ENCODE assay signal across 13 cellular contexts in genomic region chr12:87687362-87687761, GRCh38.
DNase-seq lines count a peak whose midpoint lies in the region; ATAC-seq, FAIRE-seq and TF ChIP-seq lines count a peak whose summit lies in the region.
"Had no signal": no experiment of that assay in that cellular context is flagged by ENCODE, and none has a peak within 500 bp of the region (broad histone marks: within the 10 kb centered on the region; RNA-seq: fewer than 3 reads in every experiment).

No MANE protein-coding gene starts in this region.

- ATAC-seq in body of pancreas = peak; percentile 52
- ATAC-seq: foreskin keratinocyte had no signal

- no peaks in the 10 kb centered on the region for H3K27me3 Mint-ChIP-seq in activated T-cell treated with anti-CD3 and anti-CD28 coated beads, Interleukin-2, amount 50 U/mL, for 24 hours
- no peaks in the 10 kb centered on the region for H3K27me3 Mint-ChIP-seq in activated CD4-positive, alpha-beta memory T cell treated with anti-CD3 and anti-CD28 coated beads, Interleukin-2, amount 10 ng/mL, durations not matched to agents 7 days and 5 days
- no peaks in the 10 kb centered on the region for H3K27me3 Mint-ChIP-seq in CD8-positive, alpha-beta memory T cell
- H3K27me3 Mint-ChIP-seq: IgD-negative memory B cell had no signal

- H3K4me1 ChIP-seq in body of pancreas (no peaks in the 10 kb centered on the region), kidney (ENCODE audit: control insufficient read depth in 1 of 2, insufficient read depth in 1 of 2, low read depth in 1 of 2, low read length in 2 of 2) (no peaks in the 10 kb centered on the region)
- H3K4me1 ChIP-seq in CD8-positive, alpha-beta memory T cell (ENCODE audit: insufficient read depth, low read length) = no peaks in the 10 kb centered on the region
- H3K4me1 ChIP-seq: foreskin keratinocyte had no signal

- no peak for TF ChIP-seq POLR2A in body of pancreas (IDR thresholded peaks at IDR 0.05)

- H3K4me3 ChIP-seq in body of pancreas = no peak overlapping the region
- H3K4me3 ChIP-seq in kidney (ENCODE audit: low read length in 2 of 2) = no peak overlapping the region
- no peak overlapping the region for H3K4me3 ChIP-seq in CD8-positive, alpha-beta memory T cell (ENCODE audit: low read length)

- DNase-seq in HTR-8/SVneo (ENCODE audit: insufficient read length, low spot score) (peak; percentile 9), body of pancreas (peak in 3 of 4 donors; percentile 6 to 19 (median 9)), kidney (peak; percentile 39), smooth muscle cell of the brain vasculature (ENCODE audit: low read depth, low spot score) (peak; percentile 2), NCI-H2081 treated with DMSO at 0.1 percent for 48 hours (lab: John Stamatoyannopoulos, UW) (no peak)
- no peak for DNase-seq in activated T-cell treated with anti-CD3 and anti-CD28 coated beads, Interleukin-2, amount 50 U/mL, for 24 hours
- DNase-seq in activated CD4-positive, alpha-beta memory T cell treated with anti-CD3 and anti-CD28 coated beads, Interleukin-2, amount 10 ng/mL, durations not matched to agents 7 days and 5 days = no peak
- no peak for DNase-seq in CD8-positive, alpha-beta memory T cell
- DNase-seq: caudate nucleus; DND-41; foreskin keratinocyte; stimulated activated CD4-positive, alpha-beta T cell treated with anti-CD3 and anti-CD28 coated beads, Interleukin-12 subunit alpha, Interleukin-12 subunit beta, amount 100 ng/mL, for 4 hours had no signal

- no peaks in the 10 kb centered on the region for H3K4me1 Mint-ChIP-seq in activated T-cell treated with anti-CD3 and anti-CD28 coated beads, Interleukin-2, amount 50 U/mL, for 24 hours (ENCODE audit: low read depth)
- no peaks in the 10 kb centered on the region for H3K4me1 Mint-ChIP-seq in activated CD4-positive, alpha-beta memory T cell treated with anti-CD3 and anti-CD28 coated beads, Interleukin-2, amount 10 ng/mL, durations not matched to agents 7 days and 5 days
- no peaks in the 10 kb centered on the region for H3K4me1 Mint-ChIP-seq in CD8-positive, alpha-beta memory T cell
- H3K4me1 Mint-ChIP-seq: IgD-negative memory B cell had no signal

- CTCF ChIA-PET in activated CD4-positive, alpha-beta memory T cell treated with anti-CD3 and anti-CD28 coated beads, Interleukin-2, amount 10 ng/mL, durations not matched to agents 7 days and 5 days (lab: Charles Lee) = no interaction called here
- CTCF ChIA-PET in CD8-positive, alpha-beta memory T cell (lab: Charles Lee) = no interaction called here

- 30 to 39% methylated on average over 6 of the region's 6 CpGs for WGBS in body of pancreas, 2 donors

- H3K4me3 Mint-ChIP-seq in activated T-cell treated with anti-CD3 and anti-CD28 coated beads, Interleukin-2, amount 50 U/mL, for 24 hours = no peak overlapping the region
- no peak overlapping the region for H3K4me3 Mint-ChIP-seq in activated CD4-positive, alpha-beta memory T cell treated with anti-CD3 and anti-CD28 coated beads, Interleukin-2, amount 10 ng/mL, durations not matched to agents 7 days and 5 days
- H3K4me3 Mint-ChIP-seq in CD8-positive, alpha-beta memory T cell = no peak overlapping the region
- H3K4me3 Mint-ChIP-seq: IgD-negative memory B cell had no signal

- TF ChIP-seq CTCF in body of pancreas (IDR thresholded peaks at IDR 0.05) (no peak), kidney (IDR thresholded peaks at IDR 0.05; ENCODE audit: borderline replicate concordance, extremely low read depth, insufficient read depth) (no peak)

- H3K36me3 Mint-ChIP-seq in activated T-cell treated with anti-CD3 and anti-CD28 coated beads, Interleukin-2, amount 50 U/mL, for 24 hours (ENCODE audit: low read depth) = no peaks in the 10 kb centered on the region
- H3K36me3 Mint-ChIP-seq in activated CD4-positive, alpha-beta memory T cell treated with anti-CD3 and anti-CD28 coated beads, Interleukin-2, amount 10 ng/mL, durations not matched to agents 7 days and 5 days (ENCODE audit: low read depth) = no peaks in the 10 kb centered on the region
- H3K36me3 Mint-ChIP-seq in CD8-positive, alpha-beta memory T cell = no peaks in the 10 kb centered on the region
- H3K36me3 Mint-ChIP-seq: IgD-negative memory B cell had no signal

- H3K9ac ChIP-seq in kidney (ENCODE audit: low read length in 2 of 2) = no peak overlapping the region

- H3K27me3 ChIP-seq in body of pancreas = no peaks in the 10 kb centered on the region
- no peaks in the 10 kb centered on the region for H3K27me3 ChIP-seq in CD8-positive, alpha-beta memory T cell (ENCODE audit: insufficient read depth, low read length, poor library complexity, severe bottlenecking)
- H3K27me3 ChIP-seq: foreskin keratinocyte had no signal

- intact Hi-C loops in body of pancreas (cut with DNase I) = no loop called here
- intact Hi-C loops in kidney (cut with DNase I) = no loop called here

- FAIRE-seq in HTR-8/SVneo (lab: Jason Lieb, UNC) (no peak), kidney (lab: Jason Lieb, UNC) (no peak)

- no peaks in the 10 kb centered on the region for H3K36me3 ChIP-seq in body of pancreas (replicated peaks in 1 of 2; ENCODE audit: insufficient read depth in 1 of 2, low read depth in 2 of 2)
- H3K36me3 ChIP-seq in kidney (ENCODE audit: control insufficient read depth in 1 of 2, insufficient read depth in 2 of 2, low read length in 2 of 2) = no peaks in the 10 kb centered on the region
- no peaks in the 10 kb centered on the region for H3K36me3 ChIP-seq in CD8-positive, alpha-beta memory T cell (ENCODE audit: insufficient read depth, low read length)

- no peak overlapping the region for H3K27ac Mint-ChIP-seq in activated T-cell treated with anti-CD3 and anti-CD28 coated beads, Interleukin-2, amount 50 U/mL, for 24 hours
- no peak overlapping the region for H3K27ac Mint-ChIP-seq in activated CD4-positive, alpha-beta memory T cell treated with anti-CD3 and anti-CD28 coated beads, Interleukin-2, amount 10 ng/mL, durations not matched to agents 7 days and 5 days
- H3K27ac Mint-ChIP-seq in CD8-positive, alpha-beta memory T cell = no peak overlapping the region
- H3K27ac Mint-ChIP-seq: IgD-negative memory B cell had no signal

- H3K9me3 ChIP-seq in body of pancreas (no peaks in the 10 kb centered on the region), kidney (ENCODE audit: control insufficient read depth in 1 of 2, low read length in 2 of 2) (no peaks in the 10 kb centered on the region)
- no peaks in the 10 kb centered on the region for H3K9me3 ChIP-seq in CD8-positive, alpha-beta memory T cell (ENCODE audit: low read length)

- POLR2A ChIA-PET in activated CD4-positive, alpha-beta memory T cell treated with anti-CD3 and anti-CD28 coated beads, Interleukin-2, amount 10 ng/mL, durations not matched to agents 7 days and 5 days (lab: Charles Lee) = no interaction called here
- POLR2A ChIA-PET in CD8-positive, alpha-beta memory T cell (lab: Charles Lee) = no interaction called here

- H3K27ac ChIP-seq in body of pancreas (peak overlapping the region in 1 of 4 donors; percentile 0), kidney (ENCODE audit: low read depth in 2 of 2, low read length in 2 of 2) (no peak overlapping the region)
- no peak overlapping the region for H3K27ac ChIP-seq in CD8-positive, alpha-beta memory T cell (ENCODE audit: low read depth, low read length)
- H3K27ac ChIP-seq: foreskin keratinocyte had no signal

- H3K9me3 Mint-ChIP-seq in activated T-cell treated with anti-CD3 and anti-CD28 coated beads, Interleukin-2, amount 50 U/mL, for 24 hours = no peaks in the 10 kb centered on the region
- no peaks in the 10 kb centered on the region for H3K9me3 Mint-ChIP-seq in activated CD4-positive, alpha-beta memory T cell treated with anti-CD3 and anti-CD28 coated beads, Interleukin-2, amount 10 ng/mL, durations not matched to agents 7 days and 5 days
- H3K9me3 Mint-ChIP-seq in CD8-positive, alpha-beta memory T cell = peaks cover 0 to 7% (median 1%) of the 10 kb centered on the region in 5 donors

Comparison
In these comparisons a context has a peak if more than half of its experiments do, and no peak if none do; other contexts are left out.
1. DNase-seq: peak in HTR-8/SVneo (single experiment), body of pancreas (3 of 4), kidney (single experiment) and smooth muscle cell of the brain vasculature (single experiment); none in activated T-cell treated with anti-CD3 and anti-CD28 coated beads, Interleukin-2, amount 50 U/mL, for 24 hours (single experiment), NCI-H2081 treated with DMSO at 0.1 percent for 48 hours (single experiment), activated CD4-positive, alpha-beta memory T cell treated with anti-CD3 and anti-CD28 coated beads, Interleukin-2, amount 10 ng/mL, durations not matched to agents 7 days and 5 days (single experiment) and CD8-positive, alpha-beta memory T cell (0 of 5).